In genomic region chr16:68086336-68086821, GRCh38 we compare ENCODE assay signal across 8 cellular contexts. TPM values are rescaled to one million over a fixed set of nuclear protein-coding genes. Genes with fewer than 3 reads are reported as not detected.
A peak's percentile ranks its signal among the peaks of the same experiment; 100 is the strongest.
DNase-seq lines count a peak whose midpoint lies in the region; FAIRE-seq lines count a peak whose summit lies in the region.

No MANE protein-coding gene starts in this region.

- H3K27me3 Mint-ChIP-seq in activated naive CD8-positive, alpha-beta T cell: no peaks in the 10 kb centered on the region

- H3K4me3 ChIP-seq in iPS DF 6.9 (ENCODE audit: low read length): peak overlapping the region; percentile 90; the same call in 1 of the 2 replicates
- H3K4me3 ChIP-seq in small intestine (ENCODE audit: low read depth in 1 of 2, low read length in 2 of 2): peak overlapping the region; percentile 82 to 99

- H3K27me3 ChIP-seq in iPS DF 6.9 (ENCODE audit: control insufficient read depth, insufficient read depth, low read length) (no peaks in the 10 kb centered on the region), small intestine (ENCODE audit: control insufficient read depth in 2 of 2, insufficient read depth in 2 of 2, low read length in 2 of 2) (no peaks in the 10 kb centered on the region)

- DNase-seq in Kasumi-1 (lab: John Stamatoyannopoulos, UW) (peak; percentile 60 to 74), iPS DF 6.9 (ENCODE audit: low read depth, low spot score) (no peak), small intestine (peak; percentile 68), NCI-H2081 treated with DMSO at 0.1 percent for 48 hours (lab: John Stamatoyannopoulos, UW) (no peak), ecto neural progenitor cell (ENCODE audit: low spot score) (no peak)
- DNase-seq in stimulated activated CD4-positive, alpha-beta T cell treated with anti-CD3 and anti-CD28 coated beads, Interleukin-1b, Interleukin-23, amount 100 ng/mL, for 48 hours: no peak

- H3K36me3 ChIP-seq in ES-I3 (ENCODE audit: insufficient read depth, low read length): no peaks in the 10 kb centered on the region
- H3K36me3 ChIP-seq in iPS DF 6.9 (ENCODE audit: control insufficient read depth, insufficient read depth, low read length): no peaks in the 10 kb centered on the region
- no peaks in the 10 kb centered on the region for H3K36me3 ChIP-seq in small intestine (ENCODE audit: control insufficient read depth in 2 of 2, insufficient read depth in 2 of 2, low read length in 2 of 2)

- no peak for FAIRE-seq in small intestine (lab: Jason Lieb, UNC)

- H3K9ac ChIP-seq in ES-I3 (ENCODE audit: low read depth, low read length): peak overlapping the region; percentile 96

- no peaks in the 10 kb centered on the region for H3K36me3 Mint-ChIP-seq in activated naive CD8-positive, alpha-beta T cell

- H3K27ac ChIP-seq in iPS DF 6.9 (ENCODE audit: low read length): no peak overlapping the region
- H3K27ac ChIP-seq in small intestine (ENCODE audit: low read depth in 1 of 2, low read length in 1 of 2): peak overlapping the region; percentile 69 to 70

- H3K4me1 ChIP-seq in ES-I3 (ENCODE audit: insufficient read depth, low read length) (peaks cover 9% of the 10 kb centered on the region), iPS DF 6.9 (ENCODE audit: control insufficient read depth, insufficient read depth, low read length) (peaks cover 2% of the 10 kb centered on the region; the same call in 1 of the 2 replicates), small intestine (ENCODE audit: control insufficient read depth in 2 of 2, insufficient read depth in 1 of 2, low read depth in 1 of 2, low read length in 1 of 2) (peaks cover 17 to 18% of the 10 kb centered on the region in 2 donors)

- H3K9me3 ChIP-seq in ES-I3 (ENCODE audit: control insufficient read depth, insufficient read depth, low read length): no peaks in the 10 kb centered on the region
- H3K9me3 ChIP-seq in iPS DF 6.9 (ENCODE audit: control insufficient read depth, insufficient read depth, low read length): no peaks in the 10 kb centered on the region
- H3K9me3 ChIP-seq in small intestine (ENCODE audit: control insufficient read depth, low read depth): no peaks in the 10 kb centered on the region

- H3K9me3 Mint-ChIP-seq in activated naive CD8-positive, alpha-beta T cell (ENCODE audit: low read depth): no peaks in the 10 kb centered on the region

- H3K4me1 Mint-ChIP-seq in activated naive CD8-positive, alpha-beta T cell (ENCODE audit: low read depth): peaks cover 70% of the 10 kb centered on the region

- peak overlapping the region; percentile 86 for H3K27ac Mint-ChIP-seq in activated naive CD8-positive, alpha-beta T cell

- WGBS in iPS DF 6.9 (ENCODE audit: insufficient coverage, insufficient read length): no CpG with 5 or more reads among the region's 6 CpGs
- WGBS in small intestine, 3 donors: 1 to 3% (median 1%) methylated on average over 6 of the region's 6 CpGs

- H3K4me3 Mint-ChIP-seq in activated naive CD8-positive, alpha-beta T cell: peak overlapping the region; percentile 94

RNA-seq across cellular contexts. Expression of gene NFATC3, which starts 1.2 kb away (rescaled TPM):
- polyA plus RNA-seq in small intestine: 10 to 100 TPM; 10.8 to 13.9 (median 13.6) TPM

Comparison
In these comparisons a context has a peak if more than half of its experiments do, and no peak if none do; other contexts are left out.
1. DNase-seq: peak in Kasumi-1 (2 of 2) and small intestine (single experiment); none in iPS DF 6.9 (single experiment), stimulated activated CD4-positive, alpha-beta T cell treated with anti-CD3 and anti-CD28 coated beads, Interleukin-1b, Interleukin-23, amount 100 ng/mL, for 48 hours (single experiment), NCI-H2081 treated with DMSO at 0.1 percent for 48 hours (single experiment) and ecto neural progenitor cell (single experiment).